In genomic region chr7:128848289-128849155, GRCh38 we compare ENCODE assay signal across 16 cellular contexts. TPM values are rescaled to one million over a fixed set of nuclear protein-coding genes. Genes with fewer than 3 reads are reported as not detected.
"Had no signal": no experiment of that assay in that cellular context is flagged by ENCODE, and none has a peak within 500 bp of the region (broad histone marks: within the 10 kb centered on the region; RNA-seq: fewer than 3 reads in every experiment).

No MANE protein-coding gene starts in this region.

- H3K36me3 ChIP-seq: ovary, right lobe of liver, transverse colon had no signal

- DNase-seq: effector memory CD4-positive, alpha-beta T cell; foreskin keratinocyte; hippocampal formation; mammary epithelial cell; naive thymus-derived CD4-positive, alpha-beta T cell; nephron progenitor cell; nucleus accumbens; ovary; right lobe of liver; stimulated activated CD4-positive, alpha-beta T cell treated with anti-CD3 and anti-CD28 coated beads, Interleukin-12 subunit alpha, Interleukin-12 subunit beta, amount 100 ng/mL, for 4 hours; transverse colon had no signal

- H3K9me3 ChIP-seq: heart left ventricle, ovary, right lobe of liver, thoracic aorta, transverse colon had no signal

- H3K27ac ChIP-seq: cardiac muscle cell, foreskin keratinocyte, ovary, right lobe of liver, skin epidermis, thoracic aorta, transverse colon had no signal

- H3K4me3 ChIP-seq: cardiac muscle cell, heart left ventricle, ovary, right lobe of liver, skin epidermis, thoracic aorta, transverse colon had no signal

- H3K4me1 ChIP-seq: foreskin keratinocyte, right lobe of liver, transverse colon had no signal

- ATAC-seq: foreskin keratinocyte; naive thymus-derived CD4-positive, alpha-beta T cell; stimulated activated effector memory CD8-positive, alpha-beta T cell treated with anti-CD3 and anti-CD28 coated beads, Interleukin-12 subunit alpha, Interleukin-12 subunit beta, amount 100 ng/mL, for 72 hours had no signal

- H3K27me3 ChIP-seq: cardiac muscle cell, foreskin keratinocyte, heart left ventricle, ovary, right lobe of liver, transverse colon had no signal

RNA-seq across cellular contexts. Expression of gene FLNC, which starts 18.3 kb away (rescaled TPM):
- polyA plus RNA-seq: naive thymus-derived CD4-positive, alpha-beta T cell had no signal
